ENCODE assay signal across 11 cellular contexts in genomic region chr14:100532916-100533630, GRCh38. TPM values are rescaled to one million over a fixed set of nuclear protein-coding genes. Genes with fewer than 3 reads are reported as not detected.
DNase-seq lines count a peak whose midpoint lies in the region; FAIRE-seq and TF ChIP-seq lines count a peak whose summit lies in the region.
"Had no signal": no experiment of that assay in that cellular context is flagged by ENCODE, and none has a peak within 500 bp of the region (broad histone marks: within the 10 kb centered on the region; RNA-seq: fewer than 3 reads in every experiment).

No MANE protein-coding gene starts in this region.

- no peaks in the 10 kb centered on the region for H4K20me1 ChIP-seq in astrocyte (ENCODE audit: insufficient read depth, low read length)
- H4K20me1 ChIP-seq in H9 (ENCODE audit: control insufficient read depth, insufficient read depth, insufficient read length) = no peaks in the 10 kb centered on the region

- FAIRE-seq in astrocyte (lab: Jason Lieb, UNC) = no peak
- FAIRE-seq: D721Med had no signal

- no peaks in the 10 kb centered on the region for H3K27me3 ChIP-seq in astrocyte (ENCODE audit: insufficient read depth, low read length)
- H3K27me3 ChIP-seq in H9 (ENCODE audit: insufficient read depth, low read length) = no peaks in the 10 kb centered on the region; the same call in 1 of the 2 replicates

- POLR2A ChIA-PET in HEK293 (lab: Yijun Ruan, JAX) = no interaction called here

- H3K14ac ChIP-seq in H9 (ENCODE audit: insufficient read depth, low read length) = no peak overlapping the region; the same call in 1 of the 2 replicates

- H3K79me1 ChIP-seq in H9 (ENCODE audit: insufficient read depth, low read depth, low read length, poor library complexity, severe bottlenecking) = no peaks in the 10 kb centered on the region

- no peak overlapping the region for H3K23ac ChIP-seq in H9 (ENCODE audit: insufficient read length, low read depth, low read length)

- H3K9me3 ChIP-seq in HEK293 (ENCODE audit: control insufficient read depth, insufficient read depth, low read depth, low read length) = no peaks in the 10 kb centered on the region
- no peaks in the 10 kb centered on the region for H3K9me3 ChIP-seq in astrocyte (ENCODE audit: insufficient read depth, low read depth, low read length)
- H3K9me3 ChIP-seq in H9 (ENCODE audit: control insufficient read depth, low read depth, low read length) = no peaks in the 10 kb centered on the region

- H3K9ac ChIP-seq in astrocyte (ENCODE audit: low read length) (no peak overlapping the region), H9 (ENCODE audit: extremely low read depth, insufficient read length, low read length) (no peak overlapping the region)

- H3K4me3 ChIP-seq in HEK293 (ENCODE audit: low read depth, low read length) (no peak overlapping the region), astrocyte (ENCODE audit: insufficient read depth, low read depth, low read length) (no peak overlapping the region), lower leg skin (ENCODE audit: low read depth, poor library complexity, severe bottlenecking) (no peak overlapping the region)

- CTCF ChIA-PET in HEK293 (lab: Yijun Ruan, JAX) = interaction anchor here (0.6 to 1.1 kb wide), 5 partner anchors 9 to 1144 kb away, joined by 3 to 5 read pairs (median 3); no protein-coding TSS in a partner anchor

- H3K27ac Mint-ChIP-seq in astrocyte (ENCODE audit: unreplicated experiment) (no peak overlapping the region), H9 (no peak overlapping the region)
- H3K27ac Mint-ChIP-seq: HFFc6 had no signal

- H3K4me1 ChIP-seq in HEK293 (ENCODE audit: control insufficient read depth, insufficient read depth, low read length) = no peaks in the 10 kb centered on the region
- peaks cover 12% of the 10 kb centered on the region for H3K4me1 ChIP-seq in astrocyte (ENCODE audit: insufficient read depth, low read length)
- H3K4me1 ChIP-seq in H9 (ENCODE audit: insufficient read depth, low read length) = no peaks in the 10 kb centered on the region

- H3K9me3 Mint-ChIP-seq in astrocyte (ENCODE audit: unreplicated experiment) (peaks cover 2% of the 10 kb centered on the region), H9 (no peaks in the 10 kb centered on the region)
- H3K9me3 Mint-ChIP-seq: HFFc6 had no signal

- H2BK15ac ChIP-seq in H9 (ENCODE audit: low read depth, low read length) = no peak overlapping the region

- peaks cover 15% of the 10 kb centered on the region for H3K4me1 Mint-ChIP-seq in astrocyte (ENCODE audit: low read depth, unreplicated experiment)
- peaks cover 9 to 14% of the 10 kb centered on the region in 2 experiments for H3K4me1 Mint-ChIP-seq in H9

- no peak overlapping the region for H3K4me3 Mint-ChIP-seq in astrocyte (ENCODE audit: unreplicated experiment)
- no peak overlapping the region for H3K4me3 Mint-ChIP-seq in H9
- H3K4me3 Mint-ChIP-seq: HFFc6 had no signal

- H3K27me3 Mint-ChIP-seq in astrocyte (ENCODE audit: low read depth, unreplicated experiment) (peaks cover 3% of the 10 kb centered on the region), H9 (ENCODE audit: low read depth) (peaks cover 1% of the 10 kb centered on the region; the same call in 1 of the 2 replicates)

- no peaks in the 10 kb centered on the region for H3K36me3 Mint-ChIP-seq in astrocyte (ENCODE audit: low read depth, unreplicated experiment)
- no peaks in the 10 kb centered on the region for H3K36me3 Mint-ChIP-seq in H9 (ENCODE audit: insufficient read depth in 1 of 3, low read depth in 3 of 3)

- H4K5ac ChIP-seq in H9 (ENCODE audit: insufficient read length, low read depth, low read length) = no peak overlapping the region

- no peak overlapping the region for H2BK12ac ChIP-seq in H9 (ENCODE audit: insufficient read length, low read depth, low read length)

- no peak overlapping the region for H2AK5ac ChIP-seq in H9 (ENCODE audit: insufficient read length, low read length)

- H2AFZ ChIP-seq in astrocyte (ENCODE audit: low read depth, low read length) (no peak overlapping the region), H9 (ENCODE audit: low read length) (no peak overlapping the region)

- no peak overlapping the region for H2BK5ac ChIP-seq in H9 (ENCODE audit: insufficient read length, low read length)

- H2BK120ac ChIP-seq in H9 (ENCODE audit: low read depth, low read length, poor library complexity, severe bottlenecking) = no peak overlapping the region

- intact Hi-C loops in lower leg skin (cut with DNase I; ENCODE audit: low total_unique reads) = no loop called here

- H3K4me2 ChIP-seq in astrocyte (ENCODE audit: low read length) (no peak overlapping the region), H9 (ENCODE audit: insufficient read depth, insufficient read length, low read length) (no peak overlapping the region)

- 47 to 54% methylated on average over 10 of the region's 10 CpGs for WGBS in lower leg skin, 2 donors
- no CpG with 5 or more reads among the region's 10 CpGs for WGBS in H9 (ENCODE audit: extremely low coverage, insufficient read length, low lambda C conversion rate)

- no peak overlapping the region for H4K91ac ChIP-seq in H9 (ENCODE audit: insufficient read length, low read depth, low read length)

- peak; percentile 27 for DNase-seq in AG08396 (ENCODE audit: low spot score)
- DNase-seq in astrocyte (ENCODE audit: low read depth) = peak; percentile 84
- DNase-seq in lower leg skin (ENCODE audit: low spot score in 2 of 2) = peak; percentile 18 to 74
- DNase-seq in H9 = no peak
- DNase-seq in activated gamma-delta T cell treated with Interleukin-2 at 50 U/mL for 16 hours = no peak
- DNase-seq in dermis blood vessel endothelial cell = no peak
- DNase-seq in T-helper 2 cell = no peak
- DNase-seq: activated CD4-positive, CD25-positive, alpha-beta regulatory T cell; HFFc6 had no signal

- no peak overlapping the region for H4K8ac ChIP-seq in H9 (replicated peaks; ENCODE audit: insufficient read length, low read depth, low read length)

- H3K36me3 ChIP-seq in HEK293 (ENCODE audit: control insufficient read depth in 2 of 2, insufficient read depth in 1 of 2, low read length in 2 of 2) (no peaks in the 10 kb centered on the region), astrocyte (ENCODE audit: insufficient read depth, low read length) (no peaks in the 10 kb centered on the region)

- H3K23me2 ChIP-seq in H9 (ENCODE audit: insufficient read length, low read depth, low read length, poor library complexity, severe bottlenecking) = no peaks in the 10 kb centered on the region

- H3K56ac ChIP-seq in H9 (ENCODE audit: insufficient read length, low read depth, low read length) = no peak overlapping the region

- H3K27ac ChIP-seq in HEK293 (ENCODE audit: extremely low read depth, low read depth, low read length) = no peak overlapping the region
- H3K27ac ChIP-seq in astrocyte (ENCODE audit: low read depth, low read length) = no peak overlapping the region
- H3K27ac ChIP-seq in H9 (ENCODE audit: insufficient read length, low read depth, low read length) = no peak overlapping the region

- no peak for TF ChIP-seq CTCF in HEK293 (tag by site-specific recombination; IDR thresholded peaks at IDR 0.05)
- no peak for TF ChIP-seq CTCF in astrocyte (IDR thresholded peaks at IDR 0.05; ENCODE audit: insufficient read depth, low read depth, low read length)
- TF ChIP-seq CTCF in lower leg skin (IDR thresholded peaks at IDR 0.05) = no peak
- no peak for TF ChIP-seq CTCF in H9 (conservative IDR thresholded peaks at IDR 0.05)

- no peak overlapping the region for H2BK20ac ChIP-seq in H9 (ENCODE audit: low read depth, low read length, poor library complexity, severe bottlenecking)

- no peak overlapping the region for H3T11ph ChIP-seq in H9 (ENCODE audit: low read length)

- H3K4ac ChIP-seq in H9 (ENCODE audit: low read depth, low read length) = no peak overlapping the region

- H3K18ac ChIP-seq in H9 (ENCODE audit: insufficient read length, low read depth, low read length) = no peak overlapping the region

- H3K79me2 ChIP-seq in astrocyte (ENCODE audit: insufficient read depth, low read length) (no peaks in the 10 kb centered on the region), H9 (ENCODE audit: insufficient read depth, low read length) (no peaks in the 10 kb centered on the region)

- TF ChIP-seq POLR2A in lower leg skin (IDR thresholded peaks at IDR 0.05) = no peak

TF ChIP-seq in HEK293, 187 proteins besides CTCF, POLR2A, EP300 and RAD21:
- TF ChIP-seq SCRT2 (tag by site-specific recombination; IDR thresholded peaks at IDR 0.05) = peak; percentile 56
- TF ChIP-seq ZNF354C (tag by site-specific recombination; IDR thresholded peaks at IDR 0.05; ENCODE audit: borderline replicate concordance, low read depth) = no peak
- no peak for TF ChIP-seq ZNF157 (tag by site-specific recombination; IDR thresholded peaks at IDR 0.05)
- TF ChIP-seq KLF16 (tag by site-specific recombination; IDR thresholded peaks at IDR 0.05) = no peak
- 0 out of 2 replicates have a peak, but pooled peaks have one; percentile 43 for TF ChIP-seq SCRT1 (tag by site-specific recombination; IDR thresholded peaks at IDR 0.05; ENCODE audit: borderline replicate concordance)

RNA-seq across cellular contexts. Expression of gene BEGAIN, which starts 54.1 kb away (rescaled TPM):
- total RNA-seq in astrocyte = 0.54 and 0.89 TPM in 2 replicates
- 1 to 10 TPM in 3 of 4 donors, under 1 TPM in 1; 0.25 to 2.2 (median 1.6) TPM for total RNA-seq in lower leg skin
- total RNA-seq in H9 (2021) = 2.6 and 2.7 TPM in 2 replicates
- total RNA-seq in dermis blood vessel endothelial cell = 0.17 and 0.37 TPM in 2 replicates

Comparison
In these comparisons a context has a peak if more than half of its experiments do, and no peak if none do; other contexts are left out.
1. DNase-seq: peak in AG08396 (single experiment), astrocyte (single experiment) and lower leg skin (2 of 2); none in H9 (single experiment), activated gamma-delta T cell treated with Interleukin-2 at 50 U/mL for 16 hours (single experiment), dermis blood vessel endothelial cell (single experiment) and T-helper 2 cell (0 of 5).